ENCODE assay signal across 9 cellular contexts in genomic region chr15:58742424-58743160, GRCh38. TPM values are rescaled to one million over a fixed set of nuclear protein-coding genes. Genes with fewer than 3 reads are reported as not detected.
DNase-seq lines count a peak whose midpoint lies in the region; ATAC-seq and TF ChIP-seq lines count a peak whose summit lies in the region.
"Had no signal": no experiment of that assay in that cellular context is flagged by ENCODE, and none has a peak within 500 bp of the region (broad histone marks: within the 10 kb centered on the region; RNA-seq: fewer than 3 reads in every experiment).

No MANE protein-coding gene starts in this region.

- H3K4me2 ChIP-seq in H9 (ENCODE audit: insufficient read depth, insufficient read length, low read length) = peak overlapping the region; percentile 21

- no peaks in the 10 kb centered on the region for H3K36me3 ChIP-seq in spleen

- no peak overlapping the region for H3K9ac ChIP-seq in H9 (ENCODE audit: extremely low read depth, insufficient read length, low read length)

- peaks cover 2% of the 10 kb centered on the region; the same call in 1 of the 2 replicates for H3K4me1 ChIP-seq in H9 (ENCODE audit: insufficient read depth, low read length)
- peaks cover 41 to 100% (median 96%) of the 10 kb centered on the region in 6 donors for H3K4me1 ChIP-seq in spleen

- H3K36me3 Mint-ChIP-seq in H9 (ENCODE audit: insufficient read depth in 1 of 3, low read depth in 3 of 3) = no peaks in the 10 kb centered on the region
- no peaks in the 10 kb centered on the region for H3K36me3 Mint-ChIP-seq in immature natural killer cell
- H3K36me3 Mint-ChIP-seq in stimulated activated effector memory CD8-positive, alpha-beta T cell treated with anti-CD3 and anti-CD28 coated beads, Interleukin-12 subunit alpha, Interleukin-12 subunit beta, amount 100 ng/mL, for 72 hours = no peaks in the 10 kb centered on the region
- H3K36me3 Mint-ChIP-seq in activated CD8-positive, alpha-beta memory T cell treated with anti-CD3 and anti-CD28 coated beads, Interleukin-2, amount 10 ng/mL, durations not matched to agents 7 days and 5 days = peaks cover 14% of the 10 kb centered on the region

- no peaks in the 10 kb centered on the region for H3K9me3 Mint-ChIP-seq in H9
- H3K9me3 Mint-ChIP-seq in immature natural killer cell = no peaks in the 10 kb centered on the region
- H3K9me3 Mint-ChIP-seq in stimulated activated effector memory CD8-positive, alpha-beta T cell treated with anti-CD3 and anti-CD28 coated beads, Interleukin-12 subunit alpha, Interleukin-12 subunit beta, amount 100 ng/mL, for 72 hours = no peaks in the 10 kb centered on the region
- H3K9me3 Mint-ChIP-seq in activated CD8-positive, alpha-beta memory T cell treated with anti-CD3 and anti-CD28 coated beads, Interleukin-2, amount 10 ng/mL, durations not matched to agents 7 days and 5 days (ENCODE audit: low read depth) = no peaks in the 10 kb centered on the region

- H3K4me3 ChIP-seq in choroid plexus epithelial cell (ENCODE audit: low read depth, low read length) (no peak overlapping the region), spleen (no peak overlapping the region)

- H3K27ac Mint-ChIP-seq in H9 (peak overlapping the region in 2 of 3 experiments; percentile 80 to 91; a peak in 3 of 7 replicates), immature natural killer cell (peak overlapping the region in 5 of 6 donors; percentile 1 to 51 (median 7))
- H3K27ac Mint-ChIP-seq in stimulated activated effector memory CD8-positive, alpha-beta T cell treated with anti-CD3 and anti-CD28 coated beads, Interleukin-12 subunit alpha, Interleukin-12 subunit beta, amount 100 ng/mL, for 72 hours = no peak overlapping the region
- H3K27ac Mint-ChIP-seq in activated CD8-positive, alpha-beta memory T cell treated with anti-CD3 and anti-CD28 coated beads, Interleukin-2, amount 10 ng/mL, durations not matched to agents 7 days and 5 days = no peak overlapping the region

- no peak overlapping the region for H2BK15ac ChIP-seq in H9 (ENCODE audit: low read depth, low read length)

- no peak overlapping the region for H4K8ac ChIP-seq in H9 (replicated peaks; ENCODE audit: insufficient read length, low read depth, low read length)

- H3K23ac ChIP-seq in H9 (ENCODE audit: insufficient read length, low read depth, low read length) = no peak overlapping the region

- H4K5ac ChIP-seq in H9 (ENCODE audit: insufficient read length, low read depth, low read length) = no peak overlapping the region

- DNase-seq in H9 (no peak), choroid plexus epithelial cell (ENCODE audit: low read depth) (peak; percentile 93), immature natural killer cell (no peak), spleen (no peak)
- DNase-seq in stimulated activated effector memory CD8-positive, alpha-beta T cell treated with anti-CD3 and anti-CD28 coated beads, Interleukin-12 subunit alpha, Interleukin-12 subunit beta, amount 100 ng/mL, for 72 hours (ENCODE audit: low spot score in 2 of 2) = no peak
- no peak for DNase-seq in activated CD8-positive, alpha-beta memory T cell treated with anti-CD3 and anti-CD28 coated beads, Interleukin-2, amount 10 ng/mL, durations not matched to agents 7 days and 5 days
- DNase-seq: DND-41 had no signal

- CTCF ChIA-PET in activated CD8-positive, alpha-beta memory T cell treated with anti-CD3 and anti-CD28 coated beads, Interleukin-2, amount 10 ng/mL, durations not matched to agents 7 days and 5 days (lab: Charles Lee) = interaction anchor here (0.7 to 2.4 kb wide), 3 partner anchors 32 to 515 kb away, joined by 3 to 7 read pairs (median 3); no protein-coding TSS in a partner anchor

- no peak overlapping the region for H4K91ac ChIP-seq in H9 (ENCODE audit: insufficient read length, low read depth, low read length)

- no peak for TF ChIP-seq CTCF in H9 (conservative IDR thresholded peaks at IDR 0.05)
- TF ChIP-seq CTCF in choroid plexus epithelial cell (conservative IDR thresholded peaks at IDR 0.05; ENCODE audit: low read depth, low read length) = no peak
- TF ChIP-seq CTCF in spleen (IDR thresholded peaks at IDR 0.05 in 8 of 11, conservative IDR thresholded peaks at IDR 0.05 in 3 of 11) = no peak

- no peak overlapping the region for H3T11ph ChIP-seq in H9 (ENCODE audit: low read length)

- no peak for ATAC-seq in stimulated activated effector memory CD8-positive, alpha-beta T cell treated with anti-CD3 and anti-CD28 coated beads, Interleukin-12 subunit alpha, Interleukin-12 subunit beta, amount 100 ng/mL, for 72 hours
- ATAC-seq in activated CD8-positive, alpha-beta memory T cell treated with anti-CD3 and anti-CD28 coated beads, Interleukin-2, amount 10 ng/mL, durations not matched to agents 7 days and 5 days = no peak
- no peak for ATAC-seq in HG02610 (IDR thresholded peaks at IDR 0.05; ENCODE audit: unreplicated experiment)

- H3K79me1 ChIP-seq in H9 (ENCODE audit: insufficient read depth, low read depth, low read length, poor library complexity, severe bottlenecking) = peaks cover 6% of the 10 kb centered on the region

- no peak overlapping the region for H2BK5ac ChIP-seq in H9 (ENCODE audit: insufficient read length, low read length)

- TF ChIP-seq POLR2A in spleen (IDR thresholded peaks at IDR 0.05) = no peak

- H3K18ac ChIP-seq in H9 (ENCODE audit: insufficient read length, low read depth, low read length) = no peak overlapping the region

- no CpG with 5 or more reads among the region's 8 CpGs for WGBS in H9 (ENCODE audit: extremely low coverage, insufficient read length, low lambda C conversion rate)
- 58 to 74% (median 72%) methylated on average over 8 of the region's 8 CpGs for WGBS in spleen, 5 donors

- H4K20me1 ChIP-seq in H9 (ENCODE audit: control insufficient read depth, insufficient read depth, insufficient read length) = no peaks in the 10 kb centered on the region

- intact Hi-C loops in spleen (cut with DNase I; ENCODE audit: low total_unique reads) = no loop called here

- H3K27ac ChIP-seq in H9 (ENCODE audit: insufficient read length, low read depth, low read length) (no peak overlapping the region), spleen (peak overlapping the region in 7 of 8 donors; percentile 47 to 63 (median 55))
- H3K27ac ChIP-seq: VCaP had no signal

- H3K23me2 ChIP-seq in H9 (ENCODE audit: insufficient read length, low read depth, low read length, poor library complexity, severe bottlenecking) = no peaks in the 10 kb centered on the region

- H2AFZ ChIP-seq in H9 (ENCODE audit: low read length) = no peak overlapping the region

- H3K4me3 Mint-ChIP-seq in H9 = no peak overlapping the region
- peak overlapping the region in 4 of 5 donors; percentile 7 to 58 (median 12) for H3K4me3 Mint-ChIP-seq in immature natural killer cell
- no peak overlapping the region for H3K4me3 Mint-ChIP-seq in stimulated activated effector memory CD8-positive, alpha-beta T cell treated with anti-CD3 and anti-CD28 coated beads, Interleukin-12 subunit alpha, Interleukin-12 subunit beta, amount 100 ng/mL, for 72 hours
- H3K4me3 Mint-ChIP-seq in activated CD8-positive, alpha-beta memory T cell treated with anti-CD3 and anti-CD28 coated beads, Interleukin-2, amount 10 ng/mL, durations not matched to agents 7 days and 5 days = no peak overlapping the region

- H3K4me1 Mint-ChIP-seq in H9 (peaks cover 55% of the 10 kb centered on the region in 2 experiments), immature natural killer cell (peaks cover 80 to 93% of the 10 kb centered on the region in 2 donors)
- H3K4me1 Mint-ChIP-seq in stimulated activated effector memory CD8-positive, alpha-beta T cell treated with anti-CD3 and anti-CD28 coated beads, Interleukin-12 subunit alpha, Interleukin-12 subunit beta, amount 100 ng/mL, for 72 hours = peaks cover 62% of the 10 kb centered on the region
- H3K4me1 Mint-ChIP-seq in activated CD8-positive, alpha-beta memory T cell treated with anti-CD3 and anti-CD28 coated beads, Interleukin-2, amount 10 ng/mL, durations not matched to agents 7 days and 5 days = peaks cover 50% of the 10 kb centered on the region

- H3K27me3 Mint-ChIP-seq in H9 (ENCODE audit: low read depth) = no peaks in the 10 kb centered on the region
- no peaks in the 10 kb centered on the region for H3K27me3 Mint-ChIP-seq in immature natural killer cell (ENCODE audit: low read depth in 3 of 3)
- H3K27me3 Mint-ChIP-seq in activated CD8-positive, alpha-beta memory T cell treated with anti-CD3 and anti-CD28 coated beads, Interleukin-2, amount 10 ng/mL, durations not matched to agents 7 days and 5 days = no peaks in the 10 kb centered on the region

- no peak overlapping the region for H3K56ac ChIP-seq in H9 (ENCODE audit: insufficient read length, low read depth, low read length)

- H3K27me3 ChIP-seq in H9 (ENCODE audit: insufficient read depth, low read length) (no peaks in the 10 kb centered on the region), spleen (replicated peaks in 1 of 7) (no peaks in the 10 kb centered on the region)

- H3K4ac ChIP-seq in H9 (ENCODE audit: low read depth, low read length) = no peak overlapping the region

- H3K14ac ChIP-seq in H9 (ENCODE audit: insufficient read depth, low read length) = no peak overlapping the region

- H3K9me3 ChIP-seq in H9 (ENCODE audit: control insufficient read depth, low read depth, low read length) (no peaks in the 10 kb centered on the region), spleen (no peaks in the 10 kb centered on the region)

- no peak overlapping the region for H2BK120ac ChIP-seq in H9 (ENCODE audit: low read depth, low read length, poor library complexity, severe bottlenecking)

- no peak overlapping the region for H2AK5ac ChIP-seq in H9 (ENCODE audit: insufficient read length, low read length)

- no peak overlapping the region for H2BK20ac ChIP-seq in H9 (ENCODE audit: low read depth, low read length, poor library complexity, severe bottlenecking)

- H3K79me2 ChIP-seq in H9 (ENCODE audit: insufficient read depth, low read length) = peaks cover 39% of the 10 kb centered on the region; the same call in 1 of the 2 replicates

- no peak overlapping the region for H2BK12ac ChIP-seq in H9 (ENCODE audit: insufficient read length, low read depth, low read length)

RNA-seq across cellular contexts. Expression of gene ADAM10, which starts 6.9 kb away (rescaled TPM):
- total RNA-seq in H9 (2021) (150 and 159 TPM in 2 replicates), spleen (100 to 1,000 TPM; 115 to 205 (median 161) TPM)
- polyA plus RNA-seq in immature natural killer cell (100 to 1,000 TPM; 136 to 314 (median 192) TPM), spleen (10 to 100 TPM in 2 of 3 donors, 1 to 10 TPM in 1; 7.6 to 12.1 (median 11.1) TPM)
- total RNA-seq in activated CD8-positive, alpha-beta memory T cell treated with anti-CD3 and anti-CD28 coated beads, Interleukin-2, amount 10 ng/mL, durations not matched to agents 7 days and 5 days = 100 to 1,000 TPM; 141 to 151 TPM

RNA-seq across cellular contexts. Expression of gene MINDY2, which starts 28.5 kb away (rescaled TPM):
- total RNA-seq in H9 (2021) (29.5 and 32.3 TPM in 2 replicates), spleen (10 to 100 TPM; 14.1 to 24.0 (median 20.1) TPM)
- polyA plus RNA-seq in immature natural killer cell (10 to 100 TPM in 2 of 3 donors, 1 to 10 TPM in 1; 9.4 to 22.6 (median 16.5) TPM), spleen (1 to 10 TPM; 2.3 to 4.4 (median 2.4) TPM)
- 10 to 100 TPM; 12.0 to 16.9 TPM for total RNA-seq in activated CD8-positive, alpha-beta memory T cell treated with anti-CD3 and anti-CD28 coated beads, Interleukin-2, amount 10 ng/mL, durations not matched to agents 7 days and 5 days

Comparison
In these comparisons a context has a peak if more than half of its experiments do, and no peak if none do; other contexts are left out.
1. H3K27ac Mint-ChIP-seq: peak in H9 (2 of 3) and immature natural killer cell (5 of 6); none in stimulated activated effector memory CD8-positive, alpha-beta T cell treated with anti-CD3 and anti-CD28 coated beads, Interleukin-12 subunit alpha, Interleukin-12 subunit beta, amount 100 ng/mL, for 72 hours (single experiment) and activated CD8-positive, alpha-beta memory T cell treated with anti-CD3 and anti-CD28 coated beads, Interleukin-2, amount 10 ng/mL, durations not matched to agents 7 days and 5 days (single experiment).
2. H3K4me3 Mint-ChIP-seq: peak in immature natural killer cell (4 of 5); none in H9 (0 of 2), stimulated activated effector memory CD8-positive, alpha-beta T cell treated with anti-CD3 and anti-CD28 coated beads, Interleukin-12 subunit alpha, Interleukin-12 subunit beta, amount 100 ng/mL, for 72 hours (single experiment) and activated CD8-positive, alpha-beta memory T cell treated with anti-CD3 and anti-CD28 coated beads, Interleukin-2, amount 10 ng/mL, durations not matched to agents 7 days and 5 days (single experiment).